ENCODE assay signal across 8 cellular contexts in genomic region chr15:76057332-76058000, GRCh38. TPM values are rescaled to one million over a fixed set of nuclear protein-coding genes. Genes with fewer than 3 reads are reported as not detected.
DNase-seq lines count a peak whose midpoint lies in the region; ATAC-seq, FAIRE-seq and TF ChIP-seq lines count a peak whose summit lies in the region.

No MANE protein-coding gene starts in this region.

- TF ChIP-seq POLR2A in thyroid gland (IDR thresholded peaks at IDR 0.05): no peak

- FAIRE-seq in bronchial epithelial cell (lab: Jason Lieb, UNC): no peak

- no peaks in the 10 kb centered on the region for H3K36me3 ChIP-seq in bronchial epithelial cell (ENCODE audit: control insufficient read depth, insufficient read depth, low read length)
- no peaks in the 10 kb centered on the region for H3K36me3 ChIP-seq in thyroid gland

- H3K27me3 ChIP-seq in bronchial epithelial cell (ENCODE audit: control insufficient read depth, insufficient read depth, low read length): peaks cover 10% of the 10 kb centered on the region
- H3K27me3 ChIP-seq in thyroid gland: no peaks in the 10 kb centered on the region

- H3K4me1 ChIP-seq in thyroid gland: peaks cover 4 to 20% of the 10 kb centered on the region in 2 donors

- WGBS in thyroid gland, 2 donors: 1 to 2% methylated on average over 7 of the region's 7 CpGs

- peak overlapping the region; percentile 13 for H3K4me3 ChIP-seq in bronchial epithelial cell (ENCODE audit: low read depth, low read length)
- H3K4me3 ChIP-seq in thyroid gland (replicated peaks in 1 of 3): no peak overlapping the region

- intact Hi-C loops in thyroid gland (cut with DNase I): loop anchor here (5.0 kb wide), 1 partner anchor 80 kb away; no protein-coding TSS in a partner anchor

- DNase-seq in COR-L47 (lab: John Stamatoyannopoulos, UW) (peak; percentile 26), SK-N-DZ (ENCODE audit: low spot score) (peak; percentile 33), bronchial epithelial cell (ENCODE audit: low read depth) (peak; percentile 47), lung microvascular endothelial cell (ENCODE audit: low read depth in 2 of 2) (peak; percentile 44 to 57), thyroid gland (peak; percentile 12 to 18)

- H3K27ac ChIP-seq in thyroid gland: no peak overlapping the region

- H3K9me3 ChIP-seq in thyroid gland: no peaks in the 10 kb centered on the region

- TF ChIP-seq CTCF in bronchial epithelial cell (IDR thresholded peaks at IDR 0.05; ENCODE audit: insufficient read depth, low read length, severe bottlenecking) (peak; percentile 66), thyroid gland (IDR thresholded peaks at IDR 0.05) (peak; percentile 33 to 78 (median 54))

- ATAC-seq in GM18868 (IDR thresholded peaks at IDR 0.05; ENCODE audit: unreplicated experiment): peak; percentile 30
- ATAC-seq in HG03521 (IDR thresholded peaks at IDR 0.05; ENCODE audit: unreplicated experiment): peak; percentile 23
- no peak for ATAC-seq in esophagus mucosa

RNA-seq across cellular contexts. Expression of gene TMEM266, which starts 2.3 kb away (rescaled TPM):
- polyA plus RNA-seq in SK-N-DZ (2014; cell fraction: cytosol; rRNA removed): 0.10 TPM in 1 of 2 replicates, not detected in the other
- polyA plus RNA-seq in SK-N-DZ (2014; cell fraction: nucleus; rRNA removed): 0.09 TPM in 1 of 2 replicates, not detected in the other
- total RNA-seq in bronchial epithelial cell (under 0.01 TPM in 2 replicates), lung microvascular endothelial cell (not detected in 2 replicates), thyroid gland (not detected), esophagus mucosa (0.08 TPM)

RNA-seq across cellular contexts. Expression of gene NRG4, which starts 45.2 kb away (rescaled TPM):
- polyA plus RNA-seq in SK-N-DZ (2014; cell fraction: cytosol; rRNA removed): not detected in 2 replicates
- polyA plus RNA-seq in SK-N-DZ (2014; cell fraction: nucleus; rRNA removed): not detected in 2 replicates
- total RNA-seq in bronchial epithelial cell (0.13 TPM in 1 of 2 replicates, not detected in the other), lung microvascular endothelial cell (not detected in 2 replicates), thyroid gland (not detected), esophagus mucosa (1.6 TPM)
